Comparison of ENCODE assay signal across 9 cellular contexts in the genomic region with DNA sequence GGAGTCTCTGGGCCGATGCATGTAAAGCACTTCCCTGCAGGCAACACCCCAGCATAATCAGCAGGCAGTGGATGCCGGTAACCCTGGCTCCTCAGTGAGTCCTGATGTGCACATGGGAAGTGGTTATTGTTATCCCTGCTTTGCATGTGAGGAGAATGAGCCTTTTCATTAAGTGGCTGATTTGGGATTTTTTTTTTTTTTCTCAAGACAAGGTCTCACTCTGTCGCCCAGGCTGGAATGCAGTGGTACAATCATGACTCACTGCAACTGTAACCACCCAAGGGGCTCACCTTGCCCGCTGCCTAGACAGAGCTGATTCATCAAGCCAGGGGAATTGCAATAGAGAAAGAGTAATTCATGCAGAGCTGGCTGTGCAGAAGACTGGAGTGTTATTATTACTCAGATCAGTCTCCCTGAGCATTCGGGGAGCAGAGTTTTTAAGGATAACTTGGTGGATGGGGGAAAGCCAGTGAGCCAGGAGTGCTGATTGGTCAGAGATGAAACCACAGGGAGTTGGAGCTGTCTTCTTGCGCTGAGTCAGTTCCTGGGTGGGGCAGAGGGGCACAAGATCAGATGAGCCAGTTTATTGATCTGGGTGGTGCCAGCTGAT.
DNase-seq lines count a peak whose midpoint lies in the region; ATAC-seq and TF ChIP-seq lines count a peak whose summit lies in the region.
"Had no signal": no experiment of that assay in that cellular context is flagged by ENCODE, and none has a peak within 500 bp of the region (broad histone marks: within the 10 kb centered on the region; RNA-seq: fewer than 3 reads in every experiment).

No MANE protein-coding gene starts in this region.

- H3K4me1 ChIP-seq in neural progenitor cell: peaks cover 7% of the 10 kb centered on the region

- H3K9me3 ChIP-seq in neural progenitor cell (ENCODE audit: low read depth): no peaks in the 10 kb centered on the region

- H3K4me2 ChIP-seq in neural progenitor cell: no peak overlapping the region

- no peaks in the 10 kb centered on the region for H3K27me3 ChIP-seq in neural progenitor cell

- DNase-seq in EL (peak; percentile 96), NCI-H226 (peak; percentile 70), cardiac fibroblast (ENCODE audit: low read depth in 2 of 2) (peak; percentile 43 to 93), neural progenitor cell (ENCODE audit: low spot score) (no peak), NCI-H1436 treated with DMSO at 0.1 percent for 48 hours (lab: John Stamatoyannopoulos, UW) (no peak)
- DNase-seq: NCI-H1092 treated with DMSO at 0.1 percent for 48 hours had no signal

- ATAC-seq in HG03378 (IDR thresholded peaks at IDR 0.05; ENCODE audit: unreplicated experiment) (no peak), HG03460 (IDR thresholded peaks at IDR 0.05; ENCODE audit: unreplicated experiment) (no peak), GM18519 (IDR thresholded peaks at IDR 0.05; ENCODE audit: low FRiP score, unreplicated experiment) (no peak)

- peak overlapping the region; percentile 42 for H2AFZ ChIP-seq in neural progenitor cell (replicated peaks)

- no peaks in the 10 kb centered on the region for H4K20me1 ChIP-seq in neural progenitor cell (ENCODE audit: low read depth)

- H3K36me3 ChIP-seq in neural progenitor cell: no peaks in the 10 kb centered on the region

- no peaks in the 10 kb centered on the region for H3K9me3 Mint-ChIP-seq in neural progenitor cell

- no peak overlapping the region for H3K4me3 Mint-ChIP-seq in neural progenitor cell

- no peak overlapping the region for H3K27ac ChIP-seq in neural progenitor cell

- no peak overlapping the region for H3K9ac ChIP-seq in neural progenitor cell

- H3K36me3 Mint-ChIP-seq in neural progenitor cell: no peaks in the 10 kb centered on the region

- H3K27ac Mint-ChIP-seq in neural progenitor cell: no peak overlapping the region

- H3K79me2 ChIP-seq in neural progenitor cell (ENCODE audit: low read depth): no peaks in the 10 kb centered on the region

- no peak overlapping the region for H3K4me3 ChIP-seq in cardiac fibroblast (replicated peaks in 1 of 2; ENCODE audit: low read depth in 2 of 2, low read length in 2 of 2)
- no peak overlapping the region for H3K4me3 ChIP-seq in neural progenitor cell

- H3K4me1 Mint-ChIP-seq in neural progenitor cell: peaks cover 15% of the 10 kb centered on the region

- no peak for TF ChIP-seq CTCF in cardiac fibroblast (IDR thresholded peaks at IDR 0.05; ENCODE audit: low read depth, low read length)
- TF ChIP-seq CTCF in neural progenitor cell (IDR thresholded peaks at IDR 0.05): no peak

- H3K27me3 Mint-ChIP-seq in neural progenitor cell (ENCODE audit: insufficient read depth, low read depth): peaks cover 2% of the 10 kb centered on the region

- H3F3A ChIP-seq in neural progenitor cell (ENCODE audit: low read depth): peaks cover 8% of the 10 kb centered on the region

Comparison
In these comparisons a context has a peak if more than half of its experiments do, and no peak if none do; other contexts are left out.
1. DNase-seq: peak in EL (single experiment), NCI-H226 (single experiment) and cardiac fibroblast (2 of 2); none in neural progenitor cell (single experiment) and NCI-H1436 treated with DMSO at 0.1 percent for 48 hours (single experiment).